1 cellular context compared by ENCODE assay signal in genomic region chr12:14769837-14770494, GRCh38.
TF ChIP-seq lines count a peak whose summit lies in the region.

No MANE protein-coding gene starts in this region.

TF ChIP-seq in HEK293, 187 proteins besides CTCF, POLR2A, EP300 and RAD21 (continued from another document and continues in another):
- TF ChIP-seq ZNF280C (tag by site-specific recombination; IDR thresholded peaks at IDR 0.05) = no peak
- TF ChIP-seq SCRT1 (tag by site-specific recombination; IDR thresholded peaks at IDR 0.05; ENCODE audit: borderline replicate concordance) = no peak
- peak; percentile 86 for TF ChIP-seq ZBTB8A (tag by site-specific recombination; IDR thresholded peaks at IDR 0.05)
- no peak for TF ChIP-seq ZNF132 (tag by site-specific recombination; IDR thresholded peaks at IDR 0.05; ENCODE audit: borderline replicate concordance)
- no peak for TF ChIP-seq ZNF518A (tag by site-specific recombination; conservative IDR thresholded peaks at IDR 0.05; ENCODE audit: low read depth)
- no peak for TF ChIP-seq ZNF404 (tag by site-specific recombination; IDR thresholded peaks at IDR 0.05)
- TF ChIP-seq ZNF248 (tag by site-specific recombination; IDR thresholded peaks at IDR 0.05) = no peak
- no peak for TF ChIP-seq ZNF48 (tag by site-specific recombination; IDR thresholded peaks at IDR 0.05)
- TF ChIP-seq ZNF670 (tag by site-specific recombination; IDR thresholded peaks at IDR 0.05; ENCODE audit: low read depth) = no peak
- no peak for TF ChIP-seq ZNF514 (tag by site-specific recombination; IDR thresholded peaks at IDR 0.05)
- no peak for TF ChIP-seq ZNF658 (tag by site-specific recombination; IDR thresholded peaks at IDR 0.05)
- TF ChIP-seq TCF7L2 (IDR thresholded peaks at IDR 0.05; ENCODE audit: borderline replicate concordance, low read depth, low read length) = no peak
- TF ChIP-seq ZNF24 (tag by site-specific recombination; IDR thresholded peaks at IDR 0.05) = peak; percentile 39; the same call in 1 of the 2 replicates
- no peak; the same call in none of the 2 replicates for TF ChIP-seq ZFP37 (tag by site-specific recombination; IDR thresholded peaks at IDR 0.05)
- TF ChIP-seq ZXDB (tag by site-specific recombination; IDR thresholded peaks at IDR 0.05) = peak; percentile 62
- TF ChIP-seq TSHZ1 (tag by site-specific recombination; IDR thresholded peaks at IDR 0.05; ENCODE audit: borderline replicate concordance) = no peak
- peak; percentile 51; the same call in 1 of the 2 replicates for TF ChIP-seq ZNF324 (tag by site-specific recombination; IDR thresholded peaks at IDR 0.05)
- TF ChIP-seq HOXA7 (CRISPR knock-in tag; IDR thresholded peaks at IDR 0.05; ENCODE audit: borderline replicate concordance) = no peak
- TF ChIP-seq ZNF341 (tag by site-specific recombination; IDR thresholded peaks at IDR 0.05; ENCODE audit: low read depth) = no peak
- no peak for TF ChIP-seq ZNF776 (tag by site-specific recombination; IDR thresholded peaks at IDR 0.05; ENCODE audit: borderline replicate concordance)
- TF ChIP-seq ZNF37A (tag by site-specific recombination; IDR thresholded peaks at IDR 0.05) = no peak
- no peak for TF ChIP-seq ZNF155 (tag by site-specific recombination; IDR thresholded peaks at IDR 0.05)
- TF ChIP-seq ZNF23 (tag by site-specific recombination; IDR thresholded peaks at IDR 0.05; ENCODE audit: borderline replicate concordance) = no peak
- TF ChIP-seq ZBTB11 (tag by site-specific recombination; conservative IDR thresholded peaks at IDR 0.05; ENCODE audit: low read depth) = no peak
- TF ChIP-seq ZNF366 (tag by site-specific recombination; conservative IDR thresholded peaks at IDR 0.05) = no peak
- TF ChIP-seq ZBTB20 (tag by site-specific recombination; IDR thresholded peaks at IDR 0.05) = peak; percentile 89
- TF ChIP-seq REST (tag by site-specific recombination; IDR thresholded peaks at IDR 0.05) = peak; percentile 33; the same call in 1 of the 2 replicates
- 0 out of 2 replicates have a peak, but pooled peaks have one; percentile 12 for TF ChIP-seq ZNF610 (tag by site-specific recombination; IDR thresholded peaks at IDR 0.05; ENCODE audit: borderline replicate concordance)
- no peak for TF ChIP-seq ZNF169 (tag by site-specific recombination; IDR thresholded peaks at IDR 0.05)
- no peak for TF ChIP-seq ELK4 (IDR thresholded peaks at IDR 0.05; ENCODE audit: borderline replicate concordance, low read depth, low read length)
- no peak for TF ChIP-seq INSM2 (tag by site-specific recombination; IDR thresholded peaks at IDR 0.05)
- TF ChIP-seq AEBP2 (tag by site-specific recombination; IDR thresholded peaks at IDR 0.05; ENCODE audit: borderline replicate concordance) = no peak
- 0 out of 2 replicates have a peak, but pooled peaks have one; percentile 31 for TF ChIP-seq YY1 (tag by site-specific recombination; IDR thresholded peaks at IDR 0.05)
- TF ChIP-seq ZNF521 (tag by site-specific recombination; IDR thresholded peaks at IDR 0.05) = no peak
- TF ChIP-seq ZNF394 (tag by site-specific recombination; IDR thresholded peaks at IDR 0.05; ENCODE audit: borderline replicate concordance) = no peak; the same call in 1 of the 2 replicates
